Comparison of ENCODE assay signal across 1 cellular context in the genomic region with DNA sequence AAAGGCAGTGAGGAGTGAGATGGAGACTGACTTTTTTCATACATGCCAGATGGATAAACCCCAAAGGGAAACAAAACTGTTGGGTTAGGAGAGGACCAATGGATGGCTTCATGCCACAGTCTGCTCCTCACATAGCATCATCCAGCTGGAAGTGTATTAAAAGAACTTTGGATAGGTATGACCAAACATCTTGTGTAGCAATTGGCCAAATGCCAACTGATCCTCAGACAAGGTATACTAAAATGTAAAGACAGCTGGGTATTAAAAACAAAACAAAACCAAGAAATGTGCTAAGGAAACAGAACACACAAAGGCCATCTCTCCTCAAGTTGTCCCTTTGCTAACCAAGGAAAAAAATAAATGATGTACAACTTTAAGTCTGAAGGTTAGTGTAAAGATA.
TF ChIP-seq lines count a peak whose summit lies in the region.

No MANE protein-coding gene starts in this region.

TF ChIP-seq in K562, 482 proteins besides CTCF, POLR2A, EP300 and RAD21 (continued from another document):
- 0 out of 2 replicates have a peak, but pooled peaks have one; percentile 31 for TF ChIP-seq ZFP1 (CRISPR knock-in tag; IDR thresholded peaks at IDR 0.05)
- peak; percentile 45 for TF ChIP-seq NFIX (CRISPR knock-in tag; IDR thresholded peaks at IDR 0.05; ENCODE audit: low read depth)
